ENCODE assay signal across 10 cellular contexts in genomic region chr15:69225355-69226027, GRCh38.
DNase-seq lines count a peak whose midpoint lies in the region; ATAC-seq and TF ChIP-seq lines count a peak whose summit lies in the region.
"Had no signal": no experiment of that assay in that cellular context is flagged by ENCODE, and none has a peak within 500 bp of the region (broad histone marks: within the 10 kb centered on the region; RNA-seq: fewer than 3 reads in every experiment).

No MANE protein-coding gene starts in this region.

- TF ChIP-seq CTCF in osteocyte (IDR thresholded peaks at IDR 0.05) = peak; percentile 57

- DNase-seq in NCI-H146 (lab: John Stamatoyannopoulos, UW) = peak; percentile 16
- DNase-seq in NCI-H146 treated with DMSO at 0.1 percent for 48 hours (lab: John Stamatoyannopoulos, UW; ENCODE audit: unreplicated experiment) = no peak
- DNase-seq in NCI-H69 (lab: John Stamatoyannopoulos, UW) = peak; percentile 65
- peak; percentile 68 for DNase-seq in dermis blood vessel endothelial cell
- DNase-seq in osteocyte (ENCODE audit: extremely low spot score, unreplicated experiment) = no peak
- DNase-seq in GM19240 (ENCODE audit: insufficient read length, low spot score) = no peak

- H3K27ac Mint-ChIP-seq in osteocyte (ENCODE audit: unreplicated experiment) = no peak overlapping the region
- H3K27ac Mint-ChIP-seq: B cell; stimulated activated effector memory CD8-positive, alpha-beta T cell treated with anti-CD3 and anti-CD28 coated beads, Interleukin-12 subunit alpha, Interleukin-12 subunit beta, amount 100 ng/mL, for 72 hours had no signal

- H3K4me1 Mint-ChIP-seq in osteocyte (ENCODE audit: unreplicated experiment) = peaks cover 5% of the 10 kb centered on the region
- H3K4me1 Mint-ChIP-seq: B cell; stimulated activated effector memory CD8-positive, alpha-beta T cell treated with anti-CD3 and anti-CD28 coated beads, Interleukin-12 subunit alpha, Interleukin-12 subunit beta, amount 100 ng/mL, for 72 hours had no signal

- no peak overlapping the region for H3K4me3 Mint-ChIP-seq in osteocyte (ENCODE audit: unreplicated experiment)
- H3K4me3 Mint-ChIP-seq: B cell; stimulated activated effector memory CD8-positive, alpha-beta T cell treated with anti-CD3 and anti-CD28 coated beads, Interleukin-12 subunit alpha, Interleukin-12 subunit beta, amount 100 ng/mL, for 72 hours had no signal

- H3K9me3 Mint-ChIP-seq in osteocyte (ENCODE audit: unreplicated experiment) = peaks cover 16% of the 10 kb centered on the region

- peaks cover 19% of the 10 kb centered on the region for H3K36me3 Mint-ChIP-seq in osteocyte (ENCODE audit: unreplicated experiment)
- H3K36me3 Mint-ChIP-seq: stimulated activated effector memory CD8-positive, alpha-beta T cell treated with anti-CD3 and anti-CD28 coated beads, Interleukin-12 subunit alpha, Interleukin-12 subunit beta, amount 100 ng/mL, for 72 hours had no signal

- no peaks in the 10 kb centered on the region for H3K27me3 Mint-ChIP-seq in osteocyte (ENCODE audit: unreplicated experiment)

- no peak for ATAC-seq in GM21529 (IDR thresholded peaks at IDR 0.05; ENCODE audit: unreplicated experiment)
- ATAC-seq in HG02885 (IDR thresholded peaks at IDR 0.05; ENCODE audit: poor library complexity, unreplicated experiment) = no peak
- ATAC-seq: stimulated activated effector memory CD8-positive, alpha-beta T cell treated with anti-CD3 and anti-CD28 coated beads, Interleukin-12 subunit alpha, Interleukin-12 subunit beta, amount 100 ng/mL, for 72 hours had no signal

Comparison
In these comparisons a context has a peak if more than half of its experiments do, and no peak if none do; other contexts are left out.
1. DNase-seq: peak in NCI-H146 (single experiment), NCI-H69 (single experiment) and dermis blood vessel endothelial cell (single experiment); none in NCI-H146 treated with DMSO at 0.1 percent for 48 hours (single experiment), osteocyte (single experiment) and GM19240 (single experiment).